ENCODE assay signal across 12 cellular contexts in genomic region chr5:150137997-150138396, GRCh38. TPM values are rescaled to one million over a fixed set of nuclear protein-coding genes. Genes with fewer than 3 reads are reported as not detected.
A peak's percentile ranks its signal among the peaks of the same experiment; 100 is the strongest.
DNase-seq lines count a peak whose midpoint lies in the region; ATAC-seq and TF ChIP-seq lines count a peak whose summit lies in the region.
"Had no signal": no experiment of that assay in that cellular context is flagged by ENCODE, and none has a peak within 500 bp of the region (broad histone marks: within the 10 kb centered on the region; RNA-seq: fewer than 3 reads in every experiment).

No MANE protein-coding gene starts in this region.

- intact Hi-C loops in psoas muscle (cut with DNase I), result no loop called here

- ATAC-seq in psoas muscle (no peak), GM18858 (IDR thresholded peaks at IDR 0.05; ENCODE audit: unreplicated experiment) (no peak)
- ATAC-seq in stimulated activated naive B cell treated with anti-CD40 and anti-IgM and Interleukin-4, amounts not matched to agents 10 μg/mL and 1 μg/mL and 100 μg/mL, for 72 hours (replicated peaks), result no peak
- ATAC-seq in stimulated activated memory B cell treated with anti-CD40 and anti-IgM and Interleukin-4, amounts not matched to agents 10 μg/mL and 1 μg/mL and 100 μg/mL, for 72 hours, result no peak
- ATAC-seq: activated T-cell treated with anti-CD3 and anti-CD28 coated beads, Interleukin-2, amount 50 U/mL, for 4 hours; GM12878 had no signal

- peaks cover 0 to 3% of the 10 kb centered on the region in 2 donors for H3K36me3 ChIP-seq in psoas muscle (ENCODE audit: insufficient read depth in 1 of 2, low read depth in 1 of 2)

- H3K27ac Mint-ChIP-seq in stimulated activated naive B cell treated with anti-CD40 and anti-IgM and Interleukin-4, amounts not matched to agents 10 μg/mL and 1 μg/mL and 100 μg/mL, for 72 hours, result no peak overlapping the region
- H3K27ac Mint-ChIP-seq in stimulated activated memory B cell treated with anti-CD40 and anti-IgM and Interleukin-4, amounts not matched to agents 10 μg/mL and 1 μg/mL and 100 μg/mL, for 72 hours, result no peak overlapping the region
- H3K27ac Mint-ChIP-seq: CD4-positive, alpha-beta T cell had no signal

- no peak for DNase-seq in AG10803 (ENCODE audit: low read depth)
- DNase-seq in amniotic epithelial cell (ENCODE audit: low read depth), result peak; percentile 31
- DNase-seq in glomerular visceral epithelial cell (ENCODE audit: extremely low spot score), result peak; percentile 26
- no peak for DNase-seq in psoas muscle
- no peak for DNase-seq in occipital lobe (lab: John Stamatoyannopoulos, UW)
- no peak for DNase-seq in stimulated activated naive B cell treated with anti-CD40 and anti-IgM and Interleukin-4, amounts not matched to agents 10 μg/mL and 1 μg/mL and 100 μg/mL, for 72 hours
- DNase-seq: activated T-cell treated with anti-CD3 and anti-CD28 coated beads, Interleukin-2, amount 50 U/mL, for 4 hours; CD4-positive, alpha-beta T cell; stimulated activated CD4-positive, alpha-beta T cell treated with anti-CD3 and anti-CD28 coated beads, Interleukin-2, amount 100 ng/mL, for 48 hours had no signal

- H3K4me3 Mint-ChIP-seq in stimulated activated naive B cell treated with anti-CD40 and anti-IgM and Interleukin-4, amounts not matched to agents 10 μg/mL and 1 μg/mL and 100 μg/mL, for 72 hours, result no peak overlapping the region
- H3K4me3 Mint-ChIP-seq in stimulated activated memory B cell treated with anti-CD40 and anti-IgM and Interleukin-4, amounts not matched to agents 10 μg/mL and 1 μg/mL and 100 μg/mL, for 72 hours, result no peak overlapping the region
- H3K4me3 Mint-ChIP-seq: activated T-cell treated with anti-CD3 and anti-CD28 coated beads, Interleukin-2, amount 50 U/mL, for 4 hours; CD4-positive, alpha-beta T cell had no signal

- H3K4me3 ChIP-seq in AG10803 (ENCODE audit: low read length) (peak overlapping the region; percentile 26), psoas muscle (no peak overlapping the region)
- H3K4me3 ChIP-seq: GM12878 had no signal

- H3K4me1 Mint-ChIP-seq in stimulated activated naive B cell treated with anti-CD40 and anti-IgM and Interleukin-4, amounts not matched to agents 10 μg/mL and 1 μg/mL and 100 μg/mL, for 72 hours, result peaks cover 2 to 4% of the 10 kb centered on the region in 2 donors
- H3K4me1 Mint-ChIP-seq in stimulated activated memory B cell treated with anti-CD40 and anti-IgM and Interleukin-4, amounts not matched to agents 10 μg/mL and 1 μg/mL and 100 μg/mL, for 72 hours, result no peaks in the 10 kb centered on the region

- no peaks in the 10 kb centered on the region for H3K9me3 Mint-ChIP-seq in stimulated activated naive B cell treated with anti-CD40 and anti-IgM and Interleukin-4, amounts not matched to agents 10 μg/mL and 1 μg/mL and 100 μg/mL, for 72 hours
- H3K9me3 Mint-ChIP-seq in stimulated activated memory B cell treated with anti-CD40 and anti-IgM and Interleukin-4, amounts not matched to agents 10 μg/mL and 1 μg/mL and 100 μg/mL, for 72 hours, result no peaks in the 10 kb centered on the region
- H3K9me3 Mint-ChIP-seq: activated T-cell treated with anti-CD3 and anti-CD28 coated beads, Interleukin-2, amount 50 U/mL, for 4 hours; CD4-positive, alpha-beta T cell had no signal

- H3K36me3 Mint-ChIP-seq in stimulated activated naive B cell treated with anti-CD40 and anti-IgM and Interleukin-4, amounts not matched to agents 10 μg/mL and 1 μg/mL and 100 μg/mL, for 72 hours, result no peaks in the 10 kb centered on the region
- H3K36me3 Mint-ChIP-seq in stimulated activated memory B cell treated with anti-CD40 and anti-IgM and Interleukin-4, amounts not matched to agents 10 μg/mL and 1 μg/mL and 100 μg/mL, for 72 hours, result no peaks in the 10 kb centered on the region

- WGBS in psoas muscle, 3 donors, result 71 to 82% (median 81%) methylated on average over 5 of the region's 5 CpGs

- no peaks in the 10 kb centered on the region for H3K9me3 ChIP-seq in psoas muscle

- TF ChIP-seq CTCF in AG10803 (conservative IDR thresholded peaks at IDR 0.05; ENCODE audit: low read length) (no peak), psoas muscle (IDR thresholded peaks at IDR 0.05) (no peak)

- H3K27me3 ChIP-seq in psoas muscle (ENCODE audit: insufficient read depth in 3 of 3, low read length in 2 of 3), result no peaks in the 10 kb centered on the region

- peaks cover 6% of the 10 kb centered on the region for H3K4me1 ChIP-seq in psoas muscle

- H3K27me3 Mint-ChIP-seq in stimulated activated naive B cell treated with anti-CD40 and anti-IgM and Interleukin-4, amounts not matched to agents 10 μg/mL and 1 μg/mL and 100 μg/mL, for 72 hours, result no peaks in the 10 kb centered on the region
- peaks cover 9% of the 10 kb centered on the region for H3K27me3 Mint-ChIP-seq in stimulated activated memory B cell treated with anti-CD40 and anti-IgM and Interleukin-4, amounts not matched to agents 10 μg/mL and 1 μg/mL and 100 μg/mL, for 72 hours
- H3K27me3 Mint-ChIP-seq: CD4-positive, alpha-beta T cell had no signal

- peak overlapping the region; percentile 71 for H3K27ac ChIP-seq in psoas muscle

RNA-seq across cellular contexts. Expression of gene PDGFRB, which starts 17.6 kb away (rescaled TPM):
- 10 to 100 TPM; 34.0 to 56.0 (median 39.1) TPM for total RNA-seq in psoas muscle
- 10 to 100 TPM; 14.6 to 19.9 (median 19.2) TPM for polyA plus RNA-seq in psoas muscle
- total RNA-seq in occipital lobe, result 13.7 TPM
- total RNA-seq: CD4-positive, alpha-beta T cell had no signal

RNA-seq across cellular contexts. Expression of gene CDX1, which starts 28.6 kb away (rescaled TPM):
- total RNA-seq in psoas muscle, result not detected
- polyA plus RNA-seq in psoas muscle, result under 1 TPM in 2 of 3 donors, not detected in 1; 0.06 to 0.08 TPM
- total RNA-seq in occipital lobe, result not detected
- total RNA-seq: CD4-positive, alpha-beta T cell; GM12878 had no signal
- polyA plus RNA-seq: GM12878 had no signal

RNA-seq across cellular contexts. Expression of gene CSF1R, which starts 51.6 kb away (rescaled TPM):
- 10 to 100 TPM in 2 of 4 donors, 1 to 10 TPM in 2; 4.2 to 20.0 (median 10.7) TPM for total RNA-seq in psoas muscle
- polyA plus RNA-seq in psoas muscle, result 1 to 10 TPM; 1.2 to 1.6 (median 1.3) TPM
- total RNA-seq in occipital lobe, result 8.3 TPM

RNA-seq across cellular contexts. Expression of gene SLC6A7, which starts 51.9 kb away (rescaled TPM):
- total RNA-seq in psoas muscle (not detected), occipital lobe (0.62 TPM)
- polyA plus RNA-seq in psoas muscle, result not detected
- total RNA-seq: activated T-cell treated with anti-CD3 and anti-CD28 coated beads, Interleukin-2, amount 50 U/mL, for 4 hours; CD4-positive, alpha-beta T cell had no signal

Comparison
In these comparisons a context has a peak if more than half of its experiments do, and no peak if none do; other contexts are left out.
1. DNase-seq: peak in amniotic epithelial cell (single experiment) and glomerular visceral epithelial cell (single experiment); none in AG10803 (single experiment), psoas muscle (0 of 2), occipital lobe (single experiment) and stimulated activated naive B cell treated with anti-CD40 and anti-IgM and Interleukin-4, amounts not matched to agents 10 μg/mL and 1 μg/mL and 100 μg/mL, for 72 hours (single experiment).